Comparison of ENCODE assay signal across 10 cellular contexts in the genomic region with DNA sequence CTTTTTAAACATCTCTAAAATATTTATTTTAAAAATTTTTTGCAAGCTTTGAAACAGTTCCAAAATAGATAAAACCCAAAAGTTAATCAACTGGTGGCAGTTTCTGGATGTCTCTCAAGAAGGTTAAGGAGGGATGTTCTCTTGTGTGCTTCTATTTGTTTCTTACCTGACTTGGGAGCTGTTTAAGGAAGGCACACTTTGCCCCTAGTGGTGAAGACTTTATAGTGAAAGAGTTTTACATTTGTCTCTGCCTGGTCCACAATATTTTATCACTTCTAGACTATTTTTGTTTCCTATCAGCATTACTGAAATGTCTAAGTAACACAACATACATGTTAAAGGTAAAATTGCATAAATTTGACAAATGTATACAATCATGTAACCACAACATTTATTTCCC.
DNase-seq lines count a peak whose midpoint lies in the region; ATAC-seq and TF ChIP-seq lines count a peak whose summit lies in the region.
"Had no signal": no experiment of that assay in that cellular context is flagged by ENCODE, and none has a peak within 500 bp of the region (broad histone marks: within the 10 kb centered on the region; RNA-seq: fewer than 3 reads in every experiment).

No MANE protein-coding gene starts in this region.

- DNase-seq in A172 (ENCODE audit: low spot score) = peak; percentile 41
- DNase-seq in NT2/D1 (ENCODE audit: low read depth, low spot score) = peak; percentile 1
- peak; percentile 25 for DNase-seq in fibroblast of the aortic adventitia (ENCODE audit: low read depth)
- DNase-seq in KG1 (lab: John Stamatoyannopoulos, UW) = no peak
- DNase-seq in activated naive CD8-positive, alpha-beta T cell treated with anti-CD3 and anti-CD28 coated beads, Interleukin-2, amount 50 U/mL, for 24 hours = no peak
- DNase-seq in NCI-H146 (lab: John Stamatoyannopoulos, UW) = no peak
- DNase-seq: activated T-cell treated with anti-CD3 and anti-CD28 coated beads, Interleukin-2, amount 50 U/mL, for 4 hours; midbrain had no signal

- H3K27me3 ChIP-seq in NT2/D1 (ENCODE audit: insufficient read depth, insufficient read length) = no peaks in the 10 kb centered on the region

- H3K9me3 Mint-ChIP-seq in activated naive CD8-positive, alpha-beta T cell treated with anti-CD3 and anti-CD28 coated beads, Interleukin-2, amount 50 U/mL, for 24 hours = peaks cover 4% of the 10 kb centered on the region

- no peaks in the 10 kb centered on the region for H3K4me1 Mint-ChIP-seq in activated naive CD8-positive, alpha-beta T cell treated with anti-CD3 and anti-CD28 coated beads, Interleukin-2, amount 50 U/mL, for 24 hours

- no peak overlapping the region for H3K4me3 ChIP-seq in NT2/D1 (ENCODE audit: insufficient read length, low read depth)
- no peak overlapping the region for H3K4me3 ChIP-seq in fibroblast of the aortic adventitia (ENCODE audit: low read depth, low read length)

- no peak overlapping the region for H3K4me3 Mint-ChIP-seq in activated naive CD8-positive, alpha-beta T cell treated with anti-CD3 and anti-CD28 coated beads, Interleukin-2, amount 50 U/mL, for 24 hours
- H3K4me3 Mint-ChIP-seq: activated T-cell treated with anti-CD3 and anti-CD28 coated beads, Interleukin-2, amount 50 U/mL, for 4 hours had no signal

- peak; percentile 66 for ATAC-seq in GM18517 (IDR thresholded peaks at IDR 0.05; ENCODE audit: unreplicated experiment)
- ATAC-seq in activated naive CD8-positive, alpha-beta T cell treated with anti-CD3 and anti-CD28 coated beads, Interleukin-2, amount 50 U/mL, for 24 hours = no peak
- no peak for ATAC-seq in GM18909 (IDR thresholded peaks at IDR 0.05; ENCODE audit: poor library complexity, unreplicated experiment)
- ATAC-seq: activated T-cell treated with anti-CD3 and anti-CD28 coated beads, Interleukin-2, amount 50 U/mL, for 4 hours had no signal

- no peak overlapping the region for H3K27ac Mint-ChIP-seq in activated naive CD8-positive, alpha-beta T cell treated with anti-CD3 and anti-CD28 coated beads, Interleukin-2, amount 50 U/mL, for 24 hours

- no peaks in the 10 kb centered on the region for H3K9me3 ChIP-seq in NT2/D1 (ENCODE audit: insufficient read depth, low read length)

- H3K27me3 Mint-ChIP-seq in activated naive CD8-positive, alpha-beta T cell treated with anti-CD3 and anti-CD28 coated beads, Interleukin-2, amount 50 U/mL, for 24 hours = no peaks in the 10 kb centered on the region

- H3K9ac ChIP-seq in NT2/D1 (ENCODE audit: insufficient read length, low read depth) = no peak overlapping the region

- no peaks in the 10 kb centered on the region for H3K4me1 ChIP-seq in NT2/D1 (ENCODE audit: insufficient read depth, insufficient read length)

- TF ChIP-seq CTCF in fibroblast of the aortic adventitia (IDR thresholded peaks at IDR 0.05; ENCODE audit: insufficient read depth, low read length) = peak; percentile 54

- no peaks in the 10 kb centered on the region for H3K36me3 Mint-ChIP-seq in activated naive CD8-positive, alpha-beta T cell treated with anti-CD3 and anti-CD28 coated beads, Interleukin-2, amount 50 U/mL, for 24 hours (ENCODE audit: low read depth)

- no peaks in the 10 kb centered on the region for H3K36me3 ChIP-seq in NT2/D1 (ENCODE audit: insufficient read depth, insufficient read length, low read length)

Comparison
In these comparisons a context has a peak if more than half of its experiments do, and no peak if none do; other contexts are left out.
1. DNase-seq: peak in A172 (single experiment), NT2/D1 (single experiment) and fibroblast of the aortic adventitia (single experiment); none in KG1 (single experiment), activated naive CD8-positive, alpha-beta T cell treated with anti-CD3 and anti-CD28 coated beads, Interleukin-2, amount 50 U/mL, for 24 hours (single experiment) and NCI-H146 (single experiment).